In genomic region chr21:45434645-45435217, GRCh38 we compare ENCODE assay signal across 23 cellular contexts.
"Had no signal": no experiment of that assay in that cellular context is flagged by ENCODE, and none has a peak within 500 bp of the region (broad histone marks: within the 10 kb centered on the region; RNA-seq: fewer than 3 reads in every experiment).

No MANE protein-coding gene starts in this region.

- H3K27ac ChIP-seq: foreskin keratinocyte, upper lobe of left lung had no signal

- H3K27me3 Mint-ChIP-seq: activated CD4-positive, alpha-beta T cell treated with anti-CD3 and anti-CD28 coated beads for 36 hours had no signal

- H3K4me3 Mint-ChIP-seq: activated B cell treated with CpG ODN at 0.5 μM for 24 hours; activated CD4-positive, alpha-beta T cell treated with anti-CD3 and anti-CD28 coated beads for 36 hours; activated naive CD8-positive, alpha-beta T cell treated with anti-CD3 and anti-CD28 coated beads for 36 hours; dendritic cell treated with granulocyte-macrophage colony-stimulating factor and Interleukin-4, amounts not matched to agents 40 ng/mL and 50 ng/mL, for 4 days; nephron progenitor cell; stimulated activated naive B cell treated with anti-CD40 and anti-IgM and Interleukin-4, amounts not matched to agents 10 μg/mL and 1 μg/mL and 100 μg/mL, for 72 hours had no signal

- H3K27me3 ChIP-seq: foreskin keratinocyte, sigmoid colon, upper lobe of left lung had no signal

- H3K4me1 ChIP-seq: foreskin keratinocyte had no signal

- H3K36me3 Mint-ChIP-seq: activated naive CD8-positive, alpha-beta T cell treated with anti-CD3 and anti-CD28 coated beads for 36 hours; stimulated activated naive B cell treated with anti-CD40 and anti-IgM and Interleukin-4, amounts not matched to agents 10 μg/mL and 1 μg/mL and 100 μg/mL, for 72 hours had no signal

- H3K4me2 ChIP-seq: smooth muscle cell had no signal

- H3K4me3 ChIP-seq: sigmoid colon, smooth muscle cell, upper lobe of left lung had no signal

- H3K9me3 Mint-ChIP-seq: activated B cell treated with CpG ODN at 0.5 μM for 24 hours; activated naive CD8-positive, alpha-beta T cell treated with anti-CD3 and anti-CD28 coated beads for 36 hours; dendritic cell treated with granulocyte-macrophage colony-stimulating factor and Interleukin-4, amounts not matched to agents 40 ng/mL and 50 ng/mL, for 4 days; nephron progenitor cell; stimulated activated naive B cell treated with anti-CD40 and anti-IgM and Interleukin-4, amounts not matched to agents 10 μg/mL and 1 μg/mL and 100 μg/mL, for 72 hours had no signal

- H3K36me3 ChIP-seq: sigmoid colon, upper lobe of left lung had no signal

- H3K9me3 ChIP-seq: sigmoid colon, upper lobe of left lung had no signal

- H3K27ac Mint-ChIP-seq: activated B cell treated with CpG ODN at 0.5 μM for 24 hours; activated CD4-positive, alpha-beta T cell treated with anti-CD3 and anti-CD28 coated beads for 36 hours; activated naive CD8-positive, alpha-beta T cell treated with anti-CD3 and anti-CD28 coated beads for 36 hours; dendritic cell treated with granulocyte-macrophage colony-stimulating factor and Interleukin-4, amounts not matched to agents 40 ng/mL and 50 ng/mL, for 4 days; nephron progenitor cell; stimulated activated naive B cell treated with anti-CD40 and anti-IgM and Interleukin-4, amounts not matched to agents 10 μg/mL and 1 μg/mL and 100 μg/mL, for 72 hours had no signal

- DNase-seq: activated B cell treated with CpG ODN at 0.5 μM for 24 hours; activated CD4-positive, alpha-beta T cell treated with anti-CD3 and anti-CD28 coated beads for 36 hours; activated CD4-positive, alpha-beta T cell treated with anti-CD3 and anti-CD28 coated beads, Interleukin-2, amount 50 U/mL, for 4 hours; activated CD8-positive, alpha-beta memory T cell treated with anti-CD3 and anti-CD28 coated beads, Interleukin-2, amount 50 U/mL, for 48 hours; activated naive CD4-positive, alpha-beta T cell treated with Interleukin-2 at 50 U/mL for 16 hours; activated naive CD8-positive, alpha-beta T cell treated with anti-CD3 and anti-CD28 coated beads for 36 hours; activated T-cell treated with anti-CD3 and anti-CD28 coated beads, Interleukin-2, amount 50 U/mL, for 48 hours; effector CD8-positive, alpha-beta T cell; erythroblast; foreskin keratinocyte; kidney glomerular epithelial cell; left ventricle myocardium superior; mammary epithelial cell; nephron progenitor cell; nucleus accumbens; sigmoid colon; stimulated activated CD4-positive, alpha-beta T cell treated with anti-CD3 and anti-CD28 coated beads, Interleukin-2, amount 100 ng/mL, for 48 hours; stimulated activated CD8-positive, alpha-beta memory T cell treated with anti-CD3 and anti-CD28 coated beads, Interleukin-4, amount 100 ng/mL, for 48 hours; stimulated activated naive B cell treated with anti-CD40 and anti-IgM and Interleukin-4, amounts not matched to agents 10 μg/mL and 1 μg/mL and 100 μg/mL, for 72 hours; T1000 had no signal
